Comparison of ENCODE assay signal across 6 cellular contexts in genomic region chr15:75773974-75774373, GRCh38.
A peak's percentile ranks its signal among the peaks of the same experiment; 100 is the strongest.
DNase-seq lines count a peak whose midpoint lies in the region; ATAC-seq, FAIRE-seq and TF ChIP-seq lines count a peak whose summit lies in the region.
"Not testable (repeated sequence)": the region's sequence is repeated elsewhere in the genome, so short reads cannot be mapped to it uniquely, and the experiment has no call there.

No MANE protein-coding gene starts in this region.

- in situ Hi-C loops in HepG2 (cut with HindIII; ENCODE audit: extremely low pct_ligation_motif_present, low pct_unique_long_range_greater_than_20kb) = loop anchor here (25.0 kb wide), 1 partner anchor 537 kb away; no protein-coding TSS in a partner anchor

- CTCF ChIA-PET in HepG2 (lab: Yijun Ruan, JAX; ENCODE audit: low intra/inter-chr PET ratio, low total read pairs) = not testable (repeated sequence)

- ATAC-seq in HepG2 = not testable (repeated sequence)

- not testable (repeated sequence) for H3K79me2 ChIP-seq in HepG2 (ENCODE audit: insufficient read depth, low read length)

- not testable (repeated sequence) for H3K4me3 ChIP-seq in bronchial epithelial cell (ENCODE audit: low read depth, low read length); epithelial cell of esophagus (ENCODE audit: low read length); HepG2 (replicated peaks in 1 of 3; ENCODE audit: insufficient read depth in 1 of 3, low read depth in 2 of 3, low read length in 3 of 3)

- not testable (repeated sequence) for H3K27me3 ChIP-seq in bronchial epithelial cell (ENCODE audit: control insufficient read depth, insufficient read depth, low read length); HepG2 (ENCODE audit: control insufficient read depth in 1 of 2, insufficient read depth in 2 of 2, low read length in 2 of 2)

- H4K20me1 ChIP-seq in HepG2 (ENCODE audit: insufficient read depth, low read length) = not testable (repeated sequence)

- peak overlapping the region; percentile 23; the same call in 1 of the 2 replicates for H3K4me2 ChIP-seq in HepG2 (ENCODE audit: low read depth, low read length)

- not testable (repeated sequence) for TF ChIP-seq POLR2A in HepG2 (IDR thresholded peaks at IDR 0.05; ENCODE audit: insufficient read depth in 1 of 2, low read depth in 2 of 2, low read length in 2 of 2)

- TF ChIP-seq EP300 in HepG2 (IDR thresholded peaks at IDR 0.05; ENCODE audit: low read depth in 2 of 2, low read length in 2 of 2); HepG2 (CRISPR knock-in tag; IDR thresholded peaks at IDR 0.05; ENCODE audit: borderline replicate concordance): not testable (repeated sequence)

- not testable (repeated sequence) for H2AFZ ChIP-seq in HepG2 (ENCODE audit: low read length)

- DNase-seq in NCI-H69 (lab: John Stamatoyannopoulos, UW) = peak; percentile 36
- DNase-seq in activated CD8-positive, alpha-beta memory T cell treated with anti-CD3 and anti-CD28 coated beads for 24 hours = peak; percentile 32
- DNase-seq in activated T-cell treated with anti-CD3 and anti-CD28 coated beads, Interleukin-2, amount 50 U/mL, for 48 hours = peak; percentile 1 to 2
- DNase-seq in bronchial epithelial cell (ENCODE audit: low read depth) = peak; percentile 26
- DNase-seq in epithelial cell of esophagus (ENCODE audit: low read depth) = peak; percentile 56
- not testable (repeated sequence) for DNase-seq in HepG2 (ENCODE audit: low spot score)

- TF ChIP-seq RAD21 in HepG2 (CRISPR knock-in tag; IDR thresholded peaks at IDR 0.05) = not testable (repeated sequence)

- peak overlapping the region; percentile 30 for H3K27ac ChIP-seq in HepG2 (ENCODE audit: extremely low read length, insufficient read depth, low read length)

- H3K36me3 ChIP-seq in bronchial epithelial cell (ENCODE audit: control insufficient read depth, insufficient read depth, low read length); HepG2 (replicated peaks in 1 of 2; ENCODE audit: control insufficient read depth in 1 of 2, insufficient read depth in 2 of 2, low read length in 2 of 2): not testable (repeated sequence)

- FAIRE-seq in bronchial epithelial cell (lab: Jason Lieb, UNC); HepG2 (lab: Jason Lieb, UNC): not testable (repeated sequence)

- not testable (repeated sequence) for H3K9me3 ChIP-seq in HepG2 (ENCODE audit: low read length)

- intact Hi-C loops in HepG2 (cut with micrococcal nuclease; ENCODE audit: unreplicated experiment) = not testable (repeated sequence)

- peaks cover 87% of the 10 kb centered on the region for H3K4me1 ChIP-seq in HepG2 (ENCODE audit: insufficient read depth, low read length)

- H3K9ac ChIP-seq in HepG2 (ENCODE audit: insufficient read depth, low read depth, low read length) = not testable (repeated sequence)

- not testable (repeated sequence) for TF ChIP-seq CTCF in bronchial epithelial cell (IDR thresholded peaks at IDR 0.05; ENCODE audit: insufficient read depth, low read length, severe bottlenecking); epithelial cell of esophagus (IDR thresholded peaks at IDR 0.05; ENCODE audit: insufficient read depth, low read depth, low read length, missing control alignments); HepG2 (CRISPR knock-in tag; IDR thresholded peaks at IDR 0.05)

- POLR2A ChIA-PET in HepG2 (lab: Yijun Ruan, JAX) = not testable (repeated sequence)

- BruUV-seq in HepG2 (replicated peaks; lab: Mats Ljungman, UMichigan) = not testable (repeated sequence)

- 17% methylated on average over 2 of the region's 3 CpGs for WGBS in HepG2 (ENCODE audit: low lambda C conversion rate)

TF ChIP-seq in HepG2, 621 proteins besides CTCF, POLR2A, EP300 and RAD21:
- 0 out of 2 replicates have a peak, but pooled peaks have one; percentile 12 for TF ChIP-seq PAXIP1 (CRISPR knock-in tag; conservative IDR thresholded peaks at IDR 0.05)
